In the genomic region with DNA sequence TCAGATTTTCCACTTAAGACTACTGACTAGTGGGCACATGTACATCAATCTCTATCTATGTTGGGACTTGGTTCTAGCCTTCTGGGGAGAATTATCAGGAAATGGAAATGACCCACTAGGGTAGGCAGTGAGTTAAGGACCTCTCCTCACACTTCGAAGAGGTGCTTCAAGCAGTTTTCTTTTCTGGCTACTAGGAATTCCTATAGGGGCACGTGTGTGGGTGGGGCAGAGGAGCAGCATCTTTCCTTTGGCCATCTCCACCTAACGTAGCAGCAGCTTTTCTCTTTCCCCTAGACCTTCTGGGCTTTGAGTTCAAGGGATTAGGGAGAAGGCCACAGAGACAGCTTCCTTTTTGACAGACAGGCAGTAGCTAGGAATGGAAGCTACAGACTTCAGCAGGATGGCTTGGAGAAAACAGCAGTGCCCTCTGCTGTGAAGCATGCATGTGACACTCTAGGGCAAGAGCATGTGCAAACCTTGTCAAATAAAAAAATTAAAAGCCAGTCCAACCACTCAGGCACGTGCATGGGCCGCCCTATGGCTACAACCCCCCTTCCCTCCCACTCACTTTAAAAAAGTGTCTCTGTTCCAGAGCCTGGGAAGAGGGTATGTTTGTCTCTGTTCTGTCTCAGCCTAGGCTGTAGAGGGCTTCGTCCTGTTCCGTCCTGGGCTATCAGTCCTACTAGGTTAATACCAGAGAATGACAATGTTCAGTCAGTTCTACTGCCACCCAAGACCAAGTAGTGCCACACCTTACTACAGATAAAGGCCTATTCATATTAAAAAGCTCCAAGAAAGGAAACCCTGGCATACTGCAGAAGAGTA, we compare ENCODE assay signal across 8 cellular contexts. TPM values are rescaled to one million over a fixed set of nuclear protein-coding genes. Genes with fewer than 3 reads are reported as not detected.
A peak's percentile ranks its signal among the peaks of the same experiment; 100 is the strongest.
DNase-seq lines count a peak whose midpoint lies in the region; ATAC-seq and TF ChIP-seq lines count a peak whose summit lies in the region.

No MANE protein-coding gene starts in this region.

- no peaks in the 10 kb centered on the region for H3K9me3 ChIP-seq in right lobe of liver

- ATAC-seq in right lobe of liver (peak; percentile 97 to 99 (median 98)), GM18909 (IDR thresholded peaks at IDR 0.05; ENCODE audit: poor library complexity, unreplicated experiment) (no peak), HG03280 (IDR thresholded peaks at IDR 0.05; ENCODE audit: unreplicated experiment) (no peak), HG03139 (IDR thresholded peaks at IDR 0.05; ENCODE audit: unreplicated experiment) (no peak)

- H3K4me3 ChIP-seq in AG09309 (ENCODE audit: control insufficient read depth, low read depth, low read length) (no peak overlapping the region), right lobe of liver (no peak overlapping the region)

- no peaks in the 10 kb centered on the region for H3K4me1 ChIP-seq in right lobe of liver

- no peaks in the 10 kb centered on the region for H3K36me3 ChIP-seq in right lobe of liver

- no peak for TF ChIP-seq POLR2A in right lobe of liver (IDR thresholded peaks at IDR 0.05)

- no peaks in the 10 kb centered on the region for H3K27me3 ChIP-seq in right lobe of liver

- no peak overlapping the region for H3K27ac ChIP-seq in right lobe of liver

- peak; percentile 73 for TF ChIP-seq CTCF in AG09309 (IDR thresholded peaks at IDR 0.05; ENCODE audit: control insufficient read depth, insufficient read depth, low read depth, low read length, missing control alignments)
- peak; percentile 54 for TF ChIP-seq CTCF in GM12873 (IDR thresholded peaks at IDR 0.05; ENCODE audit: insufficient read depth, low read depth, low read length, missing control alignments)
- TF ChIP-seq CTCF in right lobe of liver (IDR thresholded peaks at IDR 0.05) = peak; percentile 56 to 72 (median 68)

- WGBS in right lobe of liver (ENCODE audit: insufficient coverage, low coverage, low lambda C conversion rate, missing lambda C conversion rate) = 54% methylated on average over 6 of the region's 7 CpGs

- DNase-seq in AG09309 (ENCODE audit: low read depth) (peak; percentile 24), NCI-H774 (lab: John Stamatoyannopoulos, UW) (peak; percentile 65), cerebellar cortex (ENCODE audit: low spot score) (peak; percentile 60), right lobe of liver (peak in 2 of 3 donors; percentile 33 to 62)

- intact Hi-C loops in right lobe of liver (cut with DNase I) = loop anchor here in 1 of 2 donors (10.0 kb wide), 1 partner anchor 58 kb away; no protein-coding TSS in a partner anchor

RNA-seq across cellular contexts. Expression of gene GFRA3, which starts 8.7 kb away (rescaled TPM):
- total RNA-seq in right lobe of liver = under 1 TPM in 1 of 6 experiments, not detected in 5; 0.17 TPM

RNA-seq across cellular contexts. Expression of gene CDC25C, which starts 48.5 kb away (rescaled TPM):
- under 1 TPM in 3 of 6 experiments, not detected in 3; 0.18 to 0.43 (median 0.24) TPM for total RNA-seq in right lobe of liver

RNA-seq across cellular contexts. Expression of gene FAM53C, which starts 54.9 kb away (rescaled TPM):
- total RNA-seq in right lobe of liver = 10 to 100 TPM in 2 of 6 experiments, 1 to 10 TPM in 4; 7.2 to 15.8 (median 8.7) TPM

Comparison
In these comparisons a context has a peak if more than half of its experiments do, and no peak if none do; other contexts are left out.
1. ATAC-seq: peak in right lobe of liver (4 of 4); none in GM18909 (single experiment), HG03280 (single experiment) and HG03139 (single experiment).
2. Peak in every context shown above with its lines, with median percentiles within 50 percentile points of each other: DNase-seq and CTCF ChIP-seq.